Comparison of ENCODE assay signal across 15 cellular contexts in genomic region chr16:70703835-70704381, GRCh38. TPM values are rescaled to one million over a fixed set of nuclear protein-coding genes. Genes with fewer than 3 reads are reported as not detected.
DNase-seq lines count a peak whose midpoint lies in the region; ATAC-seq and TF ChIP-seq lines count a peak whose summit lies in the region.
"Had no signal": no experiment of that assay in that cellular context is flagged by ENCODE, and none has a peak within 500 bp of the region (broad histone marks: within the 10 kb centered on the region; RNA-seq: fewer than 3 reads in every experiment).

No MANE protein-coding gene starts in this region.

- TF ChIP-seq EP300 in SK-N-SH (IDR thresholded peaks at IDR 0.05; ENCODE audit: borderline replicate concordance in 1 of 2, low read depth in 1 of 2, low read length in 1 of 2) = no peak

- H3K4me1 Mint-ChIP-seq in type B pancreatic cell (ENCODE audit: unreplicated experiment) = peaks cover 22% of the 10 kb centered on the region

- no peaks in the 10 kb centered on the region for H3K27me3 Mint-ChIP-seq in type B pancreatic cell

- no peak overlapping the region for H3K23ac ChIP-seq in neuronal stem cell (ENCODE audit: low read depth, low read length, poor library complexity)

- peaks cover 5% of the 10 kb centered on the region for H3K36me3 Mint-ChIP-seq in type B pancreatic cell
- H3K36me3 Mint-ChIP-seq in activated naive CD4-positive, alpha-beta T cell treated with anti-CD3 and anti-CD28 coated beads, Interleukin-2, amount 50 U/mL, for 72 hours = no peaks in the 10 kb centered on the region
- H3K36me3 Mint-ChIP-seq: natural killer cell had no signal

- peak overlapping the region; percentile 60 for H3K4me2 ChIP-seq in SK-N-SH
- no peak overlapping the region for H3K4me2 ChIP-seq in neuronal stem cell (ENCODE audit: insufficient read depth, low read length, poor library complexity, severe bottlenecking)

- peak overlapping the region; percentile 60 for H3K9ac ChIP-seq in SK-N-SH
- H3K9ac ChIP-seq in neuronal stem cell (ENCODE audit: low read depth, low read length, poor library complexity) = no peak overlapping the region

- H3K27ac Mint-ChIP-seq in type B pancreatic cell = peak overlapping the region; percentile 85
- H3K27ac Mint-ChIP-seq in activated naive CD4-positive, alpha-beta T cell treated with anti-CD3 and anti-CD28 coated beads, Interleukin-2, amount 50 U/mL, for 72 hours = no peak overlapping the region
- H3K27ac Mint-ChIP-seq: activated naive CD4-positive, alpha-beta T cell treated with anti-CD3 and anti-CD28 coated beads for 36 hours; natural killer cell had no signal

- H3K79me2 ChIP-seq in SK-N-SH (ENCODE audit: insufficient read depth) = no peaks in the 10 kb centered on the region

- peak overlapping the region; percentile 96 for H3K27ac ChIP-seq in SK-N-SH (ENCODE audit: low read depth in 2 of 2, low read length in 1 of 2)
- peak overlapping the region; percentile 85 to 95 (median 90) for H3K27ac ChIP-seq in esophagus squamous epithelium
- H3K27ac ChIP-seq in neuronal stem cell (replicated peaks; ENCODE audit: low read length) = no peak overlapping the region

- no peaks in the 10 kb centered on the region for H4K20me1 ChIP-seq in SK-N-SH (ENCODE audit: insufficient read depth)

- no peak overlapping the region for H3K4me3 ChIP-seq in SK-N-SH (ENCODE audit: low read depth in 2 of 2, low read length in 1 of 2)
- H3K4me3 ChIP-seq in esophagus squamous epithelium = no peak overlapping the region
- H3K4me3 ChIP-seq in neuronal stem cell (ENCODE audit: low read length in 2 of 2) = no peak overlapping the region

- no peak overlapping the region for H2BK15ac ChIP-seq in neuronal stem cell (ENCODE audit: low read length)

- H2AFZ ChIP-seq in SK-N-SH (ENCODE audit: low read depth) (peak overlapping the region; percentile 60; the same call in 1 of the 2 replicates), neuronal stem cell (ENCODE audit: low read length) (peak overlapping the region; percentile 59)

- H3K79me1 ChIP-seq in neuronal stem cell (ENCODE audit: low read depth, low read length) = peaks cover 3% of the 10 kb centered on the region

- no peak overlapping the region for H2BK12ac ChIP-seq in neuronal stem cell (ENCODE audit: low read length)

- no peak for TF ChIP-seq RAD21 in SK-N-SH (IDR thresholded peaks at IDR 0.05; ENCODE audit: low read length)

- peak overlapping the region; percentile 44 for H3K18ac ChIP-seq in neuronal stem cell (ENCODE audit: low read length)

- no peak for TF ChIP-seq POLR2A in esophagus squamous epithelium (IDR thresholded peaks at IDR 0.05)

- H3K9me3 Mint-ChIP-seq in type B pancreatic cell = peaks cover 4% of the 10 kb centered on the region
- no peaks in the 10 kb centered on the region for H3K9me3 Mint-ChIP-seq in activated naive CD4-positive, alpha-beta T cell treated with anti-CD3 and anti-CD28 coated beads, Interleukin-2, amount 50 U/mL, for 72 hours
- H3K9me3 Mint-ChIP-seq: activated naive CD4-positive, alpha-beta T cell treated with anti-CD3 and anti-CD28 coated beads for 36 hours; natural killer cell had no signal

- DNase-seq in SK-N-SH (no peak), esophagus squamous epithelium (lab: John Stamatoyannopoulos, UW) (no peak), neuronal stem cell (ENCODE audit: low spot score) (no peak), type B pancreatic cell (ENCODE audit: extremely low spot score, unreplicated experiment) (no peak), NCI-H510A (lab: John Stamatoyannopoulos, UW) (no peak), NCI-H187 treated with DMSO at 0.1 percent for 48 hours (lab: John Stamatoyannopoulos, UW) (no peak)
- DNase-seq in activated naive CD4-positive, alpha-beta T cell treated with anti-CD3 and anti-CD28 coated beads, Interleukin-2, amount 50 U/mL, for 72 hours (ENCODE audit: low spot score in 2 of 2) = no peak
- DNase-seq: ACHN; activated naive CD4-positive, alpha-beta T cell treated with anti-CD3 and anti-CD28 coated beads for 36 hours; effector CD8-positive, alpha-beta T cell; natural killer cell; NCI-H2029; stimulated activated CD4-positive, alpha-beta T cell treated with anti-CD3 and anti-CD28 coated beads, Interleukin-4, amount 100 ng/mL, for 24 hours had no signal

- TF ChIP-seq CTCF in SK-N-SH (IDR thresholded peaks at IDR 0.05) (no peak), esophagus squamous epithelium (IDR thresholded peaks at IDR 0.05) (no peak), type B pancreatic cell (conservative IDR thresholded peaks at IDR 0.05) (no peak)

- no peak overlapping the region for H4K8ac ChIP-seq in neuronal stem cell (ENCODE audit: low read depth, low read length)

- no peak overlapping the region for H3K4ac ChIP-seq in neuronal stem cell (ENCODE audit: low read length)

- POLR2A ChIA-PET in SK-N-SH (lab: Yijun Ruan, JAX) = interaction anchor here (0.8 to 1.7 kb wide), 7 partner anchors 8 to 585 kb away, joined by 3 to 17 read pairs (median 4); partner anchors contain the start of gene CMTR2

- 82% methylated on average over 6 of the region's 6 CpGs for WGBS in SK-N-SH (ENCODE audit: low lambda C conversion rate)
- WGBS in esophagus squamous epithelium, 2 donors = 60 to 83% methylated on average over 1 to 2 of the region's 6 CpGs
- WGBS in neuronal stem cell (ENCODE audit: extremely low coverage in 2 of 2, insufficient read length in 2 of 2, insufficient replicate concordance in 1 of 2), 2 donors = no CpG with 5 or more reads among the region's 6 CpGs

- peak overlapping the region; percentile 11 for H2BK5ac ChIP-seq in neuronal stem cell (ENCODE audit: low read length)

- H3K14ac ChIP-seq in neuronal stem cell (ENCODE audit: low read length) = no peak overlapping the region

- H2BK120ac ChIP-seq in neuronal stem cell (ENCODE audit: low read depth, low read length) = no peak overlapping the region

- no peak overlapping the region for H3K4me3 Mint-ChIP-seq in type B pancreatic cell
- H3K4me3 Mint-ChIP-seq: activated naive CD4-positive, alpha-beta T cell treated with anti-CD3 and anti-CD28 coated beads for 36 hours; natural killer cell had no signal

- H3K27me3 ChIP-seq in SK-N-SH (ENCODE audit: insufficient read depth) (no peaks in the 10 kb centered on the region), esophagus squamous epithelium (no peaks in the 10 kb centered on the region), neuronal stem cell (ENCODE audit: control insufficient read depth in 3 of 3, insufficient read depth in 3 of 3, low read depth in 1 of 3, low read length in 3 of 3) (no peaks in the 10 kb centered on the region)

- no peak for ATAC-seq in SK-N-SH treated with all-trans-retinoic acid at 6 μM for 48 hours
- ATAC-seq in activated naive CD4-positive, alpha-beta T cell treated with anti-CD3 and anti-CD28 coated beads, Interleukin-2, amount 50 U/mL, for 72 hours = no peak
- ATAC-seq: natural killer cell had no signal

- H4K91ac ChIP-seq in neuronal stem cell (ENCODE audit: low read depth, low read length, poor library complexity) = no peak overlapping the region

- CTCF ChIA-PET in SK-N-SH (lab: Yijun Ruan, JAX) = interaction anchor here (0.8 to 3.3 kb wide), 14 partner anchors 9 to 66 kb away, joined by 3 to 25 read pairs (median 5); no protein-coding TSS in a partner anchor

- intact Hi-C loops in esophagus squamous epithelium (cut with DNase I) = no loop called here

- no peaks in the 10 kb centered on the region for H3K9me2 ChIP-seq in SK-N-SH

- H2AK5ac ChIP-seq in neuronal stem cell (ENCODE audit: low read depth, low read length) = peak overlapping the region; percentile 20

- H3K4me1 ChIP-seq in SK-N-SH (ENCODE audit: control insufficient read depth in 1 of 2, insufficient read depth in 2 of 2, low read depth in 1 of 2, low read length in 1 of 2) (peaks cover 54 to 73% of the 10 kb centered on the region in 2 experiments; a peak in 3 of 4 replicates), esophagus squamous epithelium (peaks cover 66 to 98% (median 75%) of the 10 kb centered on the region in 3 donors), neuronal stem cell (ENCODE audit: control insufficient read depth in 2 of 2, insufficient read depth in 1 of 2, low read depth in 1 of 2, low read length in 2 of 2) (peaks cover 20 to 27% of the 10 kb centered on the region in 2 donors)

- H3K36me3 ChIP-seq in SK-N-SH (replicated peaks in 1 of 2; ENCODE audit: control insufficient read depth in 1 of 2, insufficient read depth in 2 of 2, low read length in 1 of 2) = no peaks in the 10 kb centered on the region
- H3K36me3 ChIP-seq in esophagus squamous epithelium = no peaks in the 10 kb centered on the region
- peaks cover 3 to 6% of the 10 kb centered on the region in 2 donors for H3K36me3 ChIP-seq in neuronal stem cell (replicated peaks in 1 of 2; ENCODE audit: control insufficient read depth in 2 of 2, insufficient read depth in 2 of 2, low read length in 2 of 2)

- H3F3A ChIP-seq in SK-N-SH (replicated peaks; ENCODE audit: insufficient read depth) = peaks cover 32% of the 10 kb centered on the region

- H3K9me3 ChIP-seq in SK-N-SH = no peaks in the 10 kb centered on the region
- no peaks in the 10 kb centered on the region for H3K9me3 ChIP-seq in esophagus squamous epithelium
- H3K9me3 ChIP-seq in neuronal stem cell (replicated peaks in 1 of 2; ENCODE audit: control insufficient read depth in 2 of 2, insufficient read depth in 1 of 2, low read depth in 1 of 2, low read length in 2 of 2) = peaks cover 0 to 3% of the 10 kb centered on the region in 2 donors

TF ChIP-seq in SK-N-SH, 30 proteins besides CTCF, POLR2A, EP300 and RAD21 (continues in another document):
- TF ChIP-seq YY1 (IDR thresholded peaks at IDR 0.05; ENCODE audit: low read depth) = no peak

TF ChIP-seq in SK-N-SH treated with all-trans-retinoic acid at 6 μM for 48 hours, 23 proteins besides CTCF, POLR2A, EP300 and RAD21 (continues in another document):
- TF ChIP-seq ESRRG (CRISPR knock-in tag; IDR thresholded peaks at IDR 0.05) = no peak

RNA-seq across cellular contexts. Expression of gene MTSS2, which starts 18.1 kb away (rescaled TPM):
- 41.3 and 54.1 TPM in 2 replicates for polyA plus RNA-seq in SK-N-SH (2012; rRNA removed)
- polyA plus RNA-seq in SK-N-SH (2012; cell fraction: cytosol; rRNA removed) = 25.3 and 37.7 TPM in 2 replicates
- 114 and 150 TPM in 2 replicates for polyA plus RNA-seq in SK-N-SH (2012; cell fraction: nucleus; rRNA removed)
- total RNA-seq in esophagus squamous epithelium = 10 to 100 TPM; 15.5 to 39.7 (median 27.5) TPM
- 45.9 TPM for polyA plus RNA-seq in neuronal stem cell (2013, experiment 1 of 2)
- polyA plus RNA-seq in neuronal stem cell (2013, experiment 2 of 2) = 48.5 TPM
- total RNA-seq in type B pancreatic cell (ENCODE audit: low replicate concordance) = 92.2 and 118 TPM in 2 replicates
- 1 to 10 TPM in 1 of 2 donors, under 1 TPM in 1; 0.82 to 1.8 TPM for total RNA-seq in activated naive CD4-positive, alpha-beta T cell treated with anti-CD3 and anti-CD28 coated beads, Interleukin-2, amount 50 U/mL, for 72 hours

RNA-seq across cellular contexts. Expression of gene IL34, which starts 57.5 kb away (rescaled TPM):
- polyA plus RNA-seq in SK-N-SH (2012; rRNA removed) = 0.18 and 0.19 TPM in 2 replicates
- polyA plus RNA-seq in SK-N-SH (2012; cell fraction: cytosol; rRNA removed) = 0.17 and 0.26 TPM in 2 replicates
- polyA plus RNA-seq in SK-N-SH (2012; cell fraction: nucleus; rRNA removed) = 0.27 and 0.36 TPM in 2 replicates
- total RNA-seq in esophagus squamous epithelium = 10 to 100 TPM in 2 of 4 donors, 1 to 10 TPM in 2; 3.2 to 26.6 (median 9.1) TPM
- polyA plus RNA-seq in neuronal stem cell (2013, experiment 1 of 2) = not detected
- 0.03 TPM for polyA plus RNA-seq in neuronal stem cell (2013, experiment 2 of 2)
- total RNA-seq in type B pancreatic cell (ENCODE audit: low replicate concordance) = 0.40 TPM in 1 of 2 replicates, not detected in the other
- not detected for total RNA-seq in activated naive CD4-positive, alpha-beta T cell treated with anti-CD3 and anti-CD28 coated beads, Interleukin-2, amount 50 U/mL, for 72 hours
- total RNA-seq: activated naive CD4-positive, alpha-beta T cell treated with anti-CD3 and anti-CD28 coated beads for 36 hours; T-helper 2 cell treated with Interferon-gamma antibody and Interleukin-4, amounts not matched to agents 100 ng/mL and 5 ng/mL, for 36 hours had no signal

Comparison
In these comparisons a context has a peak if more than half of its experiments do, and no peak if none do; other contexts are left out.
1. RNA of gene MTSS2, which starts 18.1 kb away (total RNA-seq): 92.2 to 118 TPM in type B pancreatic cell and 15.5 to 39.7 TPM in esophagus squamous epithelium; 0.82 to 1.8 TPM in activated naive CD4-positive, alpha-beta T cell treated with anti-CD3 and anti-CD28 coated beads, Interleukin-2, amount 50 U/mL, for 72 hours; every median in the first group is over 4 times any median in the second.